18 cellular contexts compared by ENCODE assay signal in the genomic region with DNA sequence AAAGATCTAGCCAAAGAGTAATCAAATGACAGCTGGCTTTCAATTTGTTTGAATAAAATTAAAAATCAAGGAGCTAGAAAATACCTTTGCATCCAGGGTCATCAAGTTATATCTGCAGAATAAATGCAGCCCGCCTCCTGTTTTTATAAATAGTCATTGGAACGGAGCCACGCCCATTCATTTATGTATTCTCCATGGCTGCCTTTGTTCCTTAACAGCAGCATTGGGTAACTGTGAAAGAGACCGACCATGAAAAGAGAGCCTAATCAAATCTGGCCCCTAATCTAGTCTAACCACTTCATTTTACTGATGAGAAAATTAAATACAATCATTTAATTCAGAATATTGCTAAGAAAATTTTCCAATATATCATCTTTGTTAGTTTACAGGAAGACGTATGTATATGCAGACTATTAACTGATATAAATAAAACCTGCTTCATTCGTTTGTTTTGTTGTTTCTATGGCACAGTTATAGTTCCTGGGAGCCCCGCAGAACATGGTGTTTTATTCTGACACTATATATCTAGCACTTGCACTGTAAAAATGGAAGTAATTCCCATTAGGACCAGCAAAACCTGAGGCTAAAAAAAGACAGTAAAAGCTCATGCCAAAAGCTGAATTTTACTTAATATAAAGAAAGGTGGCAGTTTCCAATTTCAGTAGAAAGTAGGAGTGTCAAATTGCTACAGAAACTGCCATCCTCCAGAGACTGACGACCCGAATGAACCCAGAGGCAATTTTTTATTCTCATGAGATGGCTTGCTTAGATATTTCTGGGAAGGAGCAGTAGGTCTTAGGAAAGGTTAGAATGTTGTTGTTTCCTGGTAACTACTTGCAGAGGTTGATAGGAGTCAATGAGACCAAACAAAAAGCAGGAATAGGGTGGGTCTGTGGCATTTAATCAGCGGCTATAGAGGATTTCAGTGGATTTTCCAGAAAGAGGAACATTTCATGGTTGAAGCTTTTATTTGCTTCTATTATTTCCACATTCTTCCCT.
DNase-seq lines count a peak whose midpoint lies in the region; ATAC-seq and TF ChIP-seq lines count a peak whose summit lies in the region.
"Had no signal": no experiment of that assay in that cellular context is flagged by ENCODE, and none has a peak within 500 bp of the region (broad histone marks: within the 10 kb centered on the region; RNA-seq: fewer than 3 reads in every experiment).

No MANE protein-coding gene starts in this region.

- TF ChIP-seq CTCF in heart left ventricle (IDR thresholded peaks at IDR 0.05) (no peak), osteoblast (IDR thresholded peaks at IDR 0.05; ENCODE audit: extremely low read depth, low read depth, low read length) (no peak)

- H4K20me1 ChIP-seq in osteoblast (ENCODE audit: insufficient read depth, low read length) = no peaks in the 10 kb centered on the region

- no peaks in the 10 kb centered on the region for H3K9me3 Mint-ChIP-seq in activated T-helper 2 cell treated with anti-CD3 and anti-CD28 coated beads, Interferon-gamma antibody, Interleukin-2, Interleukin-4, amounts not matched to agents 10 μg/mL and 5 μg/mL and 100 μg/mL, durations not matched to agents 14 hours and 24 hours and 36 hours
- H3K9me3 Mint-ChIP-seq: activated naive CD4-positive, alpha-beta T cell treated with anti-CD3 and anti-CD28 coated beads, Interleukin-2, amount 10 ng/mL, durations not matched to agents 7 days and 5 days; CD8-positive, alpha-beta T cell had no signal

- no peaks in the 10 kb centered on the region for H3K4me1 Mint-ChIP-seq in activated T-helper 2 cell treated with anti-CD3 and anti-CD28 coated beads, Interferon-gamma antibody, Interleukin-2, Interleukin-4, amounts not matched to agents 10 μg/mL and 5 μg/mL and 100 μg/mL, durations not matched to agents 14 hours and 24 hours and 36 hours (ENCODE audit: low read depth)
- H3K4me1 Mint-ChIP-seq: activated naive CD4-positive, alpha-beta T cell treated with anti-CD3 and anti-CD28 coated beads, Interleukin-2, amount 10 ng/mL, durations not matched to agents 7 days and 5 days had no signal

- DNase-seq in DMS153 treated with DMSO at 0.1 percent for 48 hours (lab: John Stamatoyannopoulos, UW; ENCODE audit: unreplicated experiment) = peak; percentile 47
- DNase-seq in NCI-H748 treated with DMSO at 0.1 percent for 48 hours (lab: John Stamatoyannopoulos, UW) = peak; percentile 24
- DNase-seq in heart left ventricle = peak in 2 of 5 donors; percentile 31 to 35
- no peak for DNase-seq in osteoblast (ENCODE audit: insufficient read length, low spot score, missing footprints)
- no peak for DNase-seq in activated T-helper 2 cell treated with anti-CD3 and anti-CD28 coated beads, Interferon-gamma antibody, Interleukin-2, Interleukin-4, amounts not matched to agents 10 μg/mL and 5 μg/mL and 100 μg/mL, durations not matched to agents 14 hours and 24 hours and 36 hours (ENCODE audit: low spot score)
- no peak for DNase-seq in activated T-cell treated with anti-CD3 and anti-CD28 coated beads for 4 hours
- DNase-seq in DMS79 (lab: John Stamatoyannopoulos, UW) = no peak
- DNase-seq: activated CD4-positive, alpha-beta T cell treated with anti-CD3 and anti-CD28 coated beads, Interleukin-2, amount 50 U/mL, for 1 hour; activated naive CD4-positive, alpha-beta T cell treated with anti-CD3 and anti-CD28 coated beads, Interleukin-2, amount 10 ng/mL, durations not matched to agents 7 days and 5 days; CD8-positive, alpha-beta T cell; effector CD4-positive, alpha-beta T cell; EL; hypothalamus; kidney glomerular epithelial cell; NCI-H1105; NCI-H510A had no signal

- no peaks in the 10 kb centered on the region for H3K36me3 Mint-ChIP-seq in activated T-helper 2 cell treated with anti-CD3 and anti-CD28 coated beads, Interferon-gamma antibody, Interleukin-2, Interleukin-4, amounts not matched to agents 10 μg/mL and 5 μg/mL and 100 μg/mL, durations not matched to agents 14 hours and 24 hours and 36 hours (ENCODE audit: low read depth)
- H3K36me3 Mint-ChIP-seq: activated naive CD4-positive, alpha-beta T cell treated with anti-CD3 and anti-CD28 coated beads, Interleukin-2, amount 10 ng/mL, durations not matched to agents 7 days and 5 days; CD8-positive, alpha-beta T cell had no signal

- H3K36me3 ChIP-seq in heart left ventricle = no peaks in the 10 kb centered on the region
- H3K36me3 ChIP-seq in osteoblast (ENCODE audit: insufficient read depth, low read length) = no peaks in the 10 kb centered on the region

- H2AFZ ChIP-seq in osteoblast (ENCODE audit: low read length) = peak overlapping the region; percentile 40

- H3K27me3 Mint-ChIP-seq in activated T-helper 2 cell treated with anti-CD3 and anti-CD28 coated beads, Interferon-gamma antibody, Interleukin-2, Interleukin-4, amounts not matched to agents 10 μg/mL and 5 μg/mL and 100 μg/mL, durations not matched to agents 14 hours and 24 hours and 36 hours (ENCODE audit: low read depth) = peaks cover 3% of the 10 kb centered on the region
- H3K27me3 Mint-ChIP-seq: activated naive CD4-positive, alpha-beta T cell treated with anti-CD3 and anti-CD28 coated beads, Interleukin-2, amount 10 ng/mL, durations not matched to agents 7 days and 5 days had no signal

- peaks cover 3 to 36% (median 21%) of the 10 kb centered on the region in 12 donors for H3K4me1 ChIP-seq in heart left ventricle
- peaks cover 8% of the 10 kb centered on the region for H3K4me1 ChIP-seq in osteoblast (ENCODE audit: insufficient read depth, low read length)

- no peaks in the 10 kb centered on the region for H3K79me2 ChIP-seq in osteoblast (ENCODE audit: insufficient read depth, low read length)

- no peak for TF ChIP-seq POLR2A in heart left ventricle (IDR thresholded peaks at IDR 0.05)

- no peak overlapping the region for H3K4me3 Mint-ChIP-seq in activated T-helper 2 cell treated with anti-CD3 and anti-CD28 coated beads, Interferon-gamma antibody, Interleukin-2, Interleukin-4, amounts not matched to agents 10 μg/mL and 5 μg/mL and 100 μg/mL, durations not matched to agents 14 hours and 24 hours and 36 hours (ENCODE audit: low read depth)
- H3K4me3 Mint-ChIP-seq: activated naive CD4-positive, alpha-beta T cell treated with anti-CD3 and anti-CD28 coated beads, Interleukin-2, amount 10 ng/mL, durations not matched to agents 7 days and 5 days; CD8-positive, alpha-beta T cell had no signal

- peak overlapping the region in 7 of 12 donors; percentile 3 to 25 (median 15) for H3K4me3 ChIP-seq in heart left ventricle
- H3K4me3 ChIP-seq in osteoblast (ENCODE audit: insufficient read depth, low read length) = no peak overlapping the region

- intact Hi-C loops in heart left ventricle (cut with DNase I) = loop anchor here in 6 of 10 donors (5.0 to 10.0 kb wide), 5 partner anchors 108 to 131 kb away; partner anchors contain the start of gene PALMD (in 4 of the 6)
- intact Hi-C loops in activated T-helper 2 cell treated with anti-CD3 and anti-CD28 coated beads, Interferon-gamma antibody, Interleukin-2, Interleukin-4, amounts not matched to agents 10 μg/mL and 5 μg/mL and 100 μg/mL, durations not matched to agents 14 hours and 24 hours and 36 hours (cut with micrococcal nuclease) = no loop called here

- H3K27ac Mint-ChIP-seq in activated T-helper 2 cell treated with anti-CD3 and anti-CD28 coated beads, Interferon-gamma antibody, Interleukin-2, Interleukin-4, amounts not matched to agents 10 μg/mL and 5 μg/mL and 100 μg/mL, durations not matched to agents 14 hours and 24 hours and 36 hours = no peak overlapping the region
- H3K27ac Mint-ChIP-seq: activated naive CD4-positive, alpha-beta T cell treated with anti-CD3 and anti-CD28 coated beads, Interleukin-2, amount 10 ng/mL, durations not matched to agents 7 days and 5 days; CD8-positive, alpha-beta T cell had no signal

- no peaks in the 10 kb centered on the region for H3K27me3 ChIP-seq in heart left ventricle
- no peaks in the 10 kb centered on the region for H3K27me3 ChIP-seq in osteoblast (ENCODE audit: insufficient read depth, low read length)

- WGBS in heart left ventricle, 4 donors = 19 to 26% (median 23%) methylated on average over 10 of the region's 10 CpGs

- H3K27ac ChIP-seq in heart left ventricle = peak overlapping the region; percentile 20 to 81 (median 66)
- no peak overlapping the region for H3K27ac ChIP-seq in osteoblast (ENCODE audit: low read depth, low read length)
- H3K27ac ChIP-seq: KMS-11 had no signal

- ATAC-seq in heart left ventricle = peak; percentile 70 to 74 (median 71)
- no peak for ATAC-seq in HG02884 (IDR thresholded peaks at IDR 0.05; ENCODE audit: unreplicated experiment)
- ATAC-seq: CD8-positive, alpha-beta T cell had no signal

- peak overlapping the region; percentile 32 for H3K4me2 ChIP-seq in osteoblast (ENCODE audit: insufficient read depth, low read length)
- H3K4me2 ChIP-seq: KMS-11 had no signal

- H3K9me3 ChIP-seq in heart left ventricle (no peaks in the 10 kb centered on the region), osteoblast (ENCODE audit: low read depth, low read length) (no peaks in the 10 kb centered on the region)

Comparison
In these comparisons a context has a peak if more than half of its experiments do, and no peak if none do; other contexts are left out.
1. DNase-seq: peak in DMS153 treated with DMSO at 0.1 percent for 48 hours (single experiment) and NCI-H748 treated with DMSO at 0.1 percent for 48 hours (single experiment); none in osteoblast (single experiment), activated T-helper 2 cell treated with anti-CD3 and anti-CD28 coated beads, Interferon-gamma antibody, Interleukin-2, Interleukin-4, amounts not matched to agents 10 μg/mL and 5 μg/mL and 100 μg/mL, durations not matched to agents 14 hours and 24 hours and 36 hours (single experiment), activated T-cell treated with anti-CD3 and anti-CD28 coated beads for 4 hours (single experiment) and DMS79 (single experiment).